Comparison of ENCODE assay signal across 1 cellular context in genomic region chr3:134360046-134360445, GRCh38.
TF ChIP-seq lines count a peak whose summit lies in the region.

No MANE protein-coding gene starts in this region.

TF ChIP-seq in SK-N-SH, 30 proteins besides CTCF, POLR2A, EP300 and RAD21 (continued from another document):
- TF ChIP-seq PBX3 (IDR thresholded peaks at IDR 0.05) (no peak), REST (IDR thresholded peaks at IDR 0.05; ENCODE audit: low read depth, low read length) (no peak), FOSL2 (IDR thresholded peaks at IDR 0.05; ENCODE audit: borderline replicate concordance, low read depth) (no peak)
